17 cellular contexts compared by ENCODE assay signal in genomic region chr4:25100710-25101109, GRCh38. TPM values are rescaled to one million over a fixed set of nuclear protein-coding genes. Genes with fewer than 3 reads are reported as not detected.
DNase-seq lines count a peak whose midpoint lies in the region; ATAC-seq, FAIRE-seq and TF ChIP-seq lines count a peak whose summit lies in the region.
"Had no signal": no experiment of that assay in that cellular context is flagged by ENCODE, and none has a peak within 500 bp of the region (broad histone marks: within the 10 kb centered on the region; RNA-seq: fewer than 3 reads in every experiment).

No MANE protein-coding gene starts in this region.

- H4K20me1 ChIP-seq in K562 (replicated peaks; ENCODE audit: control insufficient read depth, insufficient read depth, low read length), result no peaks in the 10 kb centered on the region; the same call in 1 of the 2 replicates

- no peak for TF ChIP-seq CTCF in right atrium auricular region (IDR thresholded peaks at IDR 0.05)
- TF ChIP-seq CTCF in K562 (IDR thresholded peaks at IDR 0.05 in 2 of 3, conservative IDR thresholded peaks at IDR 0.05 in 1 of 3; ENCODE audit: insufficient read depth in 2 of 3, low read depth in 1 of 3, low read length in 3 of 3), result no peak

- no peaks in the 10 kb centered on the region for H3K9me1 ChIP-seq in K562 (ENCODE audit: control insufficient read depth, insufficient read depth, low read length)

- H3K4me3 ChIP-seq in right atrium auricular region (no peak overlapping the region), K562 (no peak overlapping the region)
- H3K4me3 ChIP-seq: HAP-1 had no signal

- intact Hi-C loops in Right ventricle myocardium superior (cut with DNase I), result no loop called here
- intact Hi-C loops in K562 (cut with micrococcal nuclease), result no loop called here

- H3K36me3 ChIP-seq in right atrium auricular region (no peaks in the 10 kb centered on the region), K562 (ENCODE audit: control insufficient read depth, insufficient read depth, low read length) (no peaks in the 10 kb centered on the region)
- H3K36me3 ChIP-seq: HAP-1 had no signal

- H3K4me1 ChIP-seq in right atrium auricular region, result peaks cover 0 to 45% of the 10 kb centered on the region in 2 donors
- peaks cover 5 to 6% of the 10 kb centered on the region in 2 experiments; a peak in 4 of 5 replicates for H3K4me1 ChIP-seq in K562 (replicated peaks in 1 of 2; ENCODE audit: control insufficient read depth in 2 of 2, insufficient read depth in 2 of 2, low read length in 2 of 2)
- H3K4me1 ChIP-seq: HAP-1 had no signal

- H3K9me3 ChIP-seq in right atrium auricular region (peaks cover 0 to 3% of the 10 kb centered on the region in 2 donors), K562 (replicated peaks; ENCODE audit: control insufficient read depth, insufficient read depth, low read depth, low read length) (no peaks in the 10 kb centered on the region)
- H3K9me3 ChIP-seq: HAP-1 had no signal

- ATAC-seq in Right ventricle myocardium superior (ENCODE audit: poor library complexity), result no peak
- ATAC-seq in K562, result no peak
- ATAC-seq in GM19351 (IDR thresholded peaks at IDR 0.05; ENCODE audit: unreplicated experiment), result no peak

- TF ChIP-seq POLR2A in K562 (conservative IDR thresholded peaks at IDR 0.05), result no peak

- BruUV-seq in K562 (replicated peaks; lab: Mats Ljungman, UMichigan), result no TSS peak

- no peaks in the 10 kb centered on the region for H3K27me3 ChIP-seq in right atrium auricular region
- peaks cover 33 to 45% of the 10 kb centered on the region in 2 experiments for H3K27me3 ChIP-seq in K562 (ENCODE audit: control insufficient read depth in 2 of 2, insufficient read depth in 2 of 2, low read length in 2 of 2)

- no peak for FAIRE-seq in K562 (lab: Jason Lieb, UNC)
- FAIRE-seq: GM12891, GM18507, H54 had no signal

- in situ Hi-C loops in K562 (cut with MboI), result no loop called here

- DNase-seq in right atrium auricular region (ENCODE audit: low spot score), result no peak
- no peak for DNase-seq in Right ventricle myocardium superior
- DNase-seq in K562 (ENCODE audit: extremely low read depth in 1 of 4, low spot score in 3 of 4), result no peak
- DNase-seq in mesenteric fat pad (ENCODE audit: low spot score), result peak; percentile 18
- DNase-seq in activated effector memory CD4-positive, alpha-beta T cell treated with Interleukin-2 at 50 U/mL for 16 hours, result no peak
- no peak for DNase-seq in T-helper 9 cell
- DNase-seq: C1 segment of cervical spinal cord; Calu3; CD4-positive, alpha-beta memory T cell; COR-L47; GF-D8; GOT3 had no signal

- TF ChIP-seq EP300 in K562 (IDR thresholded peaks at IDR 0.05; ENCODE audit: low read length), result no peak

- H3K79me2 ChIP-seq in K562 (ENCODE audit: control insufficient read depth, insufficient read depth, low read length), result no peaks in the 10 kb centered on the region

- H3K27ac ChIP-seq in right atrium auricular region (peak overlapping the region; percentile 71 to 89), K562 (ENCODE audit: extremely low read depth, low read depth, low read length) (no peak overlapping the region)

- POLR2A ChIA-PET in K562 (lab: Yijun Ruan, JAX), result no interaction called here

- CTCF ChIA-PET in K562 (lab: Yijun Ruan, JAX; ENCODE audit: low intra/inter-chr PET ratio), result no interaction called here

- no peak for TF ChIP-seq RAD21 in K562 (CRISPR knock-in tag; conservative IDR thresholded peaks at IDR 0.05 in 1 of 2, IDR thresholded peaks at IDR 0.05 in 1 of 2)

- H3K4me2 ChIP-seq in K562 (ENCODE audit: insufficient read depth, low read length), result no peak overlapping the region

- no peak overlapping the region for H3K9ac ChIP-seq in K562 (ENCODE audit: insufficient read depth in 1 of 2, low read depth in 2 of 2, low read length in 2 of 2)

- no peak overlapping the region for H2AFZ ChIP-seq in K562 (ENCODE audit: low read depth, low read length)

TF ChIP-seq in K562, 482 proteins besides CTCF, POLR2A, EP300 and RAD21:
- TF ChIP-seq LARP7 (IDR thresholded peaks at IDR 0.05), result no peak
- TF ChIP-seq ZNF134 (CRISPR knock-in tag; conservative IDR thresholded peaks at IDR 0.05), result peak; percentile 94
- no peak for TF ChIP-seq TEAD1 (CRISPR knock-in tag; IDR thresholded peaks at IDR 0.05)
- no peak for TF ChIP-seq HDAC8 (tag; IDR thresholded peaks at IDR 0.05)

RNA-seq across cellular contexts. Expression of gene SEPSECS, which starts 59.5 kb away (rescaled TPM):
- total RNA-seq in right atrium auricular region (1 to 10 TPM; 2.4 to 3.9 TPM), Right ventricle myocardium superior (5.0 TPM), K562 (2014; rRNA removed) (5.2 and 5.7 TPM in 2 replicates), K562 (2014; rRNA removed; fragmentation: Illumina TruSeq; extraction: Trizol) (10.4 and 13.0 TPM in 2 replicates), K562 (2015; rRNA removed; fragmentation: Illumina TruSeq; extraction: Trizol) (7.2 and 7.9 TPM in 2 replicates), K562 (2021) (10.5 and 12.5 TPM in 2 replicates), mesenteric fat pad (6.7 TPM)
- 8.9 and 33.9 TPM in 2 replicates for total RNA-seq in K562 (2011; cell fraction: chromatin; rRNA removed; ENCODE audit: low replicate concordance)
- total RNA-seq in K562 (2011; cell fraction: nucleolus; rRNA removed), result 6.2 TPM in 2 replicates
- total RNA-seq in K562 (2011; cell fraction: nucleoplasm; rRNA removed), result 12.7 and 20.5 TPM in 2 replicates
- polyA plus RNA-seq in K562 (2011; rRNA removed) (16.9 and 17.2 TPM in 2 replicates), K562 (2014; fragmentation: Illumina TruSeq; extraction: Trizol) (7.7 and 7.9 TPM in 2 replicates), K562 (2014; fragmentation: Nextera tagmentation; extraction: Ambion mirVana) (1 to 10 TPM; 3.9 to 4.9 TPM), K562 (2014; rRNA removed) (6.5 and 8.9 TPM in 2 replicates)
- polyA plus RNA-seq in K562 (2011; cell fraction: cytosol; rRNA removed), result 3.7 and 7.0 TPM in 2 replicates
- 14.6 and 22.0 TPM in 2 replicates for polyA plus RNA-seq in K562 (2011; cell fraction: nucleus; rRNA removed)
- 4.7 and 5.9 TPM in 2 replicates for polyA plus RNA-seq in K562 (2012)
- polyA minus RNA-seq in K562 (2011; rRNA and poly(A)+ RNA removed), result 24.6 and 26.4 TPM in 2 replicates
- 6.0 and 7.9 TPM in 2 replicates for polyA minus RNA-seq in K562 (2011; cell fraction: cytosol; rRNA and poly(A)+ RNA removed)
- polyA minus RNA-seq in K562 (2011; cell fraction: nucleus; rRNA and poly(A)+ RNA removed), result 13.1 and 23.7 TPM in 2 replicates
